ENCODE assay signal across 7 cellular contexts in the genomic region with DNA sequence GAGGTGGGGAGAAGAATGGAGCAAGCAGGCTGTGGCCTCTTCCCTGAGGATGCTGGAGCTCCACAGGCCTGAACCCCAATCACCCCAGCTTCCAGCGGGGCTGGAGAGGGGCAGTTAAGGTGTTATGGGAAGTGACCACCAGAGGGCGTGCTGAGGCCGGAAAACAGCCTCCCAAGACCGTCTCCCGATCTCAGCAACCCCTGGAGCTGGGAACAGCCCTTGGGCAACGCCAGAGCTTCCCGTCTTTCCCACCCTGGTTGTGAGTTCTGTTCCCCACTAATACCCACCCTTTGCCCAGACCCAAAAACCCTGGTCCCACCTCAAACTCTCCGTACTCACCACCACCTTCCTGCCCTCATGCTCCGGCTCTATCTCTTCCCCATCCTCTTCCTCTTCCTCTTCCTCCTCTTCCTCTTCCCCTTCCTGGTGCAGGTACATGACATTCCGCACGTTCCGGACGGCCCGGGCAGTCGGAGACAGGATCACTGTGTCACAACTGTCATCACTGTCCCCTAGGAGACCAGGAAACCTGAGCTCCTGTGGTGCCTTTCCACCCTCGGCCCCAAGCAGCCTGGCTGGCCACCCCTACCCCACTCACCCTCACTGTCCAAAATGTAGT.
DNase-seq lines count a peak whose midpoint lies in the region; ATAC-seq and TF ChIP-seq lines count a peak whose summit lies in the region.

No MANE protein-coding gene starts in this region.

- peak overlapping the region; percentile 18; the same call in 1 of the 2 replicates for H3K27ac ChIP-seq in VCaP

- in situ Hi-C loops in T47D (cut with HindIII; ENCODE audit: low pct_unique_long_range_greater_than_20kb, low sequenced_read_pairs): no loop called here

- ATAC-seq in HG02840 (IDR thresholded peaks at IDR 0.05; ENCODE audit: low FRiP score, unreplicated experiment): no peak

- DNase-seq in NCI-H1694 (lab: John Stamatoyannopoulos, UW) (peak; percentile 76), T47D (ENCODE audit: low read depth in 1 of 2, low spot score in 1 of 2) (peak; percentile 83 to 91), islet precursor cell (peak; percentile 85)
- peak; percentile 43 to 45 for DNase-seq in stimulated activated CD4-positive, alpha-beta T cell treated with anti-CD3 and anti-CD28 coated beads, Interleukin-15, amount 100 ng/mL, for 1 hour (ENCODE audit: low read depth in 1 of 2, low spot score in 1 of 2)

- TF ChIP-seq CTCF in GM12874 (IDR thresholded peaks at IDR 0.05; ENCODE audit: insufficient read depth, low read depth, low read length): peak; percentile 89
- peak; percentile 93 for TF ChIP-seq CTCF in VCaP (conservative IDR thresholded peaks at IDR 0.05)
